In genomic region chr20:50520222-50520877, GRCh38 we compare ENCODE assay signal across 9 cellular contexts. TPM values are rescaled to one million over a fixed set of nuclear protein-coding genes. Genes with fewer than 3 reads are reported as not detected.
DNase-seq lines count a peak whose midpoint lies in the region; ATAC-seq and TF ChIP-seq lines count a peak whose summit lies in the region.
"Had no signal": no experiment of that assay in that cellular context is flagged by ENCODE, and none has a peak within 500 bp of the region (broad histone marks: within the 10 kb centered on the region; RNA-seq: fewer than 3 reads in every experiment).

No MANE protein-coding gene starts in this region.

- peaks cover 4 to 58% of the 10 kb centered on the region in 2 donors for H3K36me3 Mint-ChIP-seq in activated naive CD4-positive, alpha-beta T cell treated with anti-CD3 and anti-CD28 coated beads, Interleukin-2, amount 50 U/mL, for 72 hours

- in situ Hi-C loops in Panc1 (cut with HindIII; ENCODE audit: low pct_unique_long_range_greater_than_20kb, low sequenced_read_pairs) = no loop called here

- H3K27me3 ChIP-seq in GM06990 (replicated peaks; ENCODE audit: control insufficient read depth, insufficient read depth, low read length) (no peaks in the 10 kb centered on the region), Panc1 (ENCODE audit: control insufficient read depth, insufficient read depth, low read length) (no peaks in the 10 kb centered on the region), osteoblast (ENCODE audit: insufficient read depth, low read length) (no peaks in the 10 kb centered on the region)

- POLR2A ChIA-PET in Panc1 (lab: Charles Lee) = no interaction called here

- H3K4me1 ChIP-seq in Panc1 (ENCODE audit: control insufficient read depth, insufficient read depth, low read length) = peaks cover 47% of the 10 kb centered on the region
- H3K4me1 ChIP-seq in osteoblast (ENCODE audit: insufficient read depth, low read length) = peaks cover 62% of the 10 kb centered on the region

- DNase-seq in GM06990 (ENCODE audit: extremely low read depth, insufficient read length) (no peak), Panc1 (ENCODE audit: low read depth, low spot score) (no peak), osteoblast (ENCODE audit: insufficient read length, low spot score, missing footprints) (no peak), SKM-1 treated with dmso at 0.1 percent for 144 hours (lab: John Stamatoyannopoulos, UW; ENCODE audit: unreplicated experiment) (no peak), foreskin melanocyte (no peak)
- DNase-seq in activated naive CD4-positive, alpha-beta T cell treated with anti-CD3 and anti-CD28 coated beads, Interleukin-2, amount 50 U/mL, for 72 hours (ENCODE audit: low spot score in 2 of 2) = peak; percentile 40 to 63
- no peak for DNase-seq in effector CD4-positive, alpha-beta T cell
- DNase-seq: NCI-H446 treated with DMSO at 0.1 percent for 48 hours had no signal

- CTCF ChIA-PET in Panc1 (lab: Charles Lee) = no interaction called here

- peak overlapping the region; percentile 99 for H3K27ac Mint-ChIP-seq in activated naive CD4-positive, alpha-beta T cell treated with anti-CD3 and anti-CD28 coated beads, Interleukin-2, amount 50 U/mL, for 72 hours

- no peak overlapping the region for H2AFZ ChIP-seq in osteoblast (ENCODE audit: low read length)

- 0 out of 2 replicates have a peak overlapping the region, but pooled peaks have one; percentile 11 for H3K4me3 ChIP-seq in GM06990 (replicated peaks; ENCODE audit: low read depth, low read length)
- H3K4me3 ChIP-seq in Panc1 (ENCODE audit: low read depth in 2 of 2, low read length in 2 of 2) = no peak overlapping the region
- no peak overlapping the region for H3K4me3 ChIP-seq in osteoblast (ENCODE audit: insufficient read depth, low read length)

- H3K9me3 Mint-ChIP-seq in activated naive CD4-positive, alpha-beta T cell treated with anti-CD3 and anti-CD28 coated beads, Interleukin-2, amount 50 U/mL, for 72 hours = no peaks in the 10 kb centered on the region

- ATAC-seq in Panc1 = no peak
- ATAC-seq in activated naive CD4-positive, alpha-beta T cell treated with anti-CD3 and anti-CD28 coated beads, Interleukin-2, amount 50 U/mL, for 72 hours = peak; percentile 74 to 79
- no peak for ATAC-seq in GM19351 (IDR thresholded peaks at IDR 0.05; ENCODE audit: unreplicated experiment)

- BruUV-seq in Panc1 (replicated peaks; lab: Mats Ljungman, UMichigan) = no TSS peak

- H3K36me3 ChIP-seq in GM06990 (ENCODE audit: control insufficient read depth, insufficient read depth, low read length) (peaks cover 2% of the 10 kb centered on the region; the same call in 1 of the 2 replicates), Panc1 (ENCODE audit: control insufficient read depth, insufficient read depth, low read length) (no peaks in the 10 kb centered on the region; the same call in 1 of the 2 replicates), osteoblast (ENCODE audit: insufficient read depth, low read length) (no peaks in the 10 kb centered on the region)

- peak overlapping the region; percentile 5; the same call in 1 of the 2 replicates for H3K27ac ChIP-seq in Panc1 (ENCODE audit: low read length)
- peak overlapping the region; percentile 69 for H3K27ac ChIP-seq in osteoblast (ENCODE audit: low read depth, low read length)

- peaks cover 98% of the 10 kb centered on the region for H3K79me2 ChIP-seq in osteoblast (ENCODE audit: insufficient read depth, low read length)

- H3K4me2 ChIP-seq in osteoblast (ENCODE audit: insufficient read depth, low read length) = peak overlapping the region; percentile 46

- H3K9me3 ChIP-seq in Panc1 (ENCODE audit: control insufficient read depth, insufficient read depth, low read depth, low read length) (no peaks in the 10 kb centered on the region), osteoblast (ENCODE audit: low read depth, low read length) (no peaks in the 10 kb centered on the region)

- peaks cover 31% of the 10 kb centered on the region for H4K20me1 ChIP-seq in osteoblast (ENCODE audit: insufficient read depth, low read length)

- intact Hi-C loops in Panc1 (cut with micrococcal nuclease; ENCODE audit: unreplicated experiment) = no loop called here

- TF ChIP-seq CTCF in GM06990 (IDR thresholded peaks at IDR 0.05; ENCODE audit: insufficient read depth, low read length, poor library complexity, severe bottlenecking) = no peak
- TF ChIP-seq CTCF in Panc1 (IDR thresholded peaks at IDR 0.05) = no peak
- TF ChIP-seq CTCF in osteoblast (IDR thresholded peaks at IDR 0.05; ENCODE audit: extremely low read depth, low read depth, low read length) = no peak

RNA-seq across cellular contexts. Expression of gene PTPN1, which starts 10.2 kb away (rescaled TPM):
- total RNA-seq in Panc1 (2021; ENCODE audit: unreplicated experiment) = 42.2 TPM
- polyA plus RNA-seq in Panc1 (2012; ENCODE audit: insufficient read length) = 27.3 TPM
- total RNA-seq in activated naive CD4-positive, alpha-beta T cell treated with anti-CD3 and anti-CD28 coated beads, Interleukin-2, amount 50 U/mL, for 72 hours = 100 to 1,000 TPM in 1 of 2 donors, 10 to 100 TPM in 1; 52.6 to 113 TPM
- 27.4 and 28.6 TPM in 2 replicates for total RNA-seq in osteoblast

Comparison
In these comparisons a context has a peak if more than half of its experiments do, and no peak if none do; other contexts are left out.
1. DNase-seq: peak in activated naive CD4-positive, alpha-beta T cell treated with anti-CD3 and anti-CD28 coated beads, Interleukin-2, amount 50 U/mL, for 72 hours (2 of 2); none in GM06990 (single experiment), Panc1 (single experiment), osteoblast (single experiment), effector CD4-positive, alpha-beta T cell (single experiment), SKM-1 treated with dmso at 0.1 percent for 144 hours (single experiment) and foreskin melanocyte (single experiment).
2. ATAC-seq: peak in activated naive CD4-positive, alpha-beta T cell treated with anti-CD3 and anti-CD28 coated beads, Interleukin-2, amount 50 U/mL, for 72 hours (2 of 2); none in Panc1 (single experiment) and GM19351 (single experiment).